1 cellular context compared by ENCODE assay signal in genomic region chr6:30219244-30219643, GRCh38.
TF ChIP-seq lines count a peak whose summit lies in the region.

No MANE protein-coding gene starts in this region.

TF ChIP-seq in WTC11, 78 proteins besides CTCF, POLR2A, EP300 and RAD21 (continued from another document):
- TF ChIP-seq HMGXB4 (CRISPR knock-in tag; IDR thresholded peaks at IDR 0.05) (no peak), ZNF416 (CRISPR knock-in tag; IDR thresholded peaks at IDR 0.05) (no peak)
